In the genomic region with DNA sequence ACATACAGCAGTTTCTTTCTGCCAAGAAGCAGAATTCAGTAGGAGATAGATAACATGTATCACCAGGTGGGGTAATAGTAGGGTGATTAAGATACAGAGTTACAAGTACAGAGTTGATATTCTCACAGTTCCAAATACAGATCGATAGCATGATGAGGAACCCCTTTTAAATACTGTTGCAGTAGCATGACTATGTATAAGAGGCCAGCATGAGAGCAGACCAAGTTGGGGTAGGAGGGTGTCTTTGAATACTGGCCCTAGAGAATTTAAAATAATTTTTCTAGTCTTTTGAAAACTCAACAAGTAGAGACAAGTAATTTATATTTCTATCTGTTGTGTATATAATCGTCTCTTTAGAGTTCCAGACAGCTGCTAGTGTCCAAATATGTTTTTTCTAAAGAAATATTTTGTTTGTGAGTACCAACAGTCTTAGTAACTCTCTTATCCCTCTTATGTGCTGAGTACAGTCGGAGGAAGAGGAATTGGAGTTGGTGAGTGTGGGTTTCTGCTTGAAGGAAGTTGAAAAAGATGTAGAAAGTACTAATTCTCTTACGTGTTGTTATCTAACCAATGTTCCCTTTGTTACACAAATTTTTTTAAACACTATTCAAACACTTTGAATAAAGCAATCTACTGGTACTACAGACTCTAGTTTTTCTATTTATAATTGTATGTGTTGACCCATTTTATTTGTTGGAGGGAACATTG, we compare ENCODE assay signal across 8 cellular contexts. TPM values are rescaled to one million over a fixed set of nuclear protein-coding genes. Genes with fewer than 3 reads are reported as not detected.
DNase-seq lines count a peak whose midpoint lies in the region; ATAC-seq, FAIRE-seq and TF ChIP-seq lines count a peak whose summit lies in the region.

No MANE protein-coding gene starts in this region.

- in situ Hi-C loops in G401 (cut with HindIII; ENCODE audit: low sequenced_read_pairs) = no loop called here

- H3K4me3 Mint-ChIP-seq in activated naive CD4-positive, alpha-beta T cell treated with anti-CD3 and anti-CD28 coated beads for 36 hours = no peak overlapping the region

- CTCF ChIA-PET in endothelial cell of umbilical vein (lab: Charles Lee) = interaction anchor here (0.8 to 6.1 kb wide), 46 partner anchors 12 to 603 kb away, joined by 3 to 230 read pairs (median 10); partner anchors contain the start of genes LRRC28, LYSMD4, MEF2A and SYNM
- CTCF ChIA-PET in activated naive CD4-positive, alpha-beta T cell treated with anti-CD3 and anti-CD28 coated beads for 36 hours (lab: Charles Lee) = interaction anchor here (0.6 to 3.5 kb wide), 25 partner anchors 12 to 603 kb away, joined by 3 to 72 read pairs (median 6); partner anchors contain the start of gene LYSMD4

- no peaks in the 10 kb centered on the region for H3K27me3 Mint-ChIP-seq in activated naive CD4-positive, alpha-beta T cell treated with anti-CD3 and anti-CD28 coated beads for 36 hours (ENCODE audit: low read depth)

- intact Hi-C loops in endothelial cell of umbilical vein (cut with micrococcal nuclease) = loop anchor here (1.0 to 5.0 kb wide), 2 partner anchors 20 to 601 kb away; no protein-coding TSS in a partner anchor
- intact Hi-C loops in pancreas (cut with DNase I) = loop anchor here in 2 of 3 donors (10.0 kb wide), 2 partner anchors 408 to 418 kb away; no protein-coding TSS in a partner anchor
- intact Hi-C loops in activated naive CD4-positive, alpha-beta T cell treated with anti-CD3 and anti-CD28 coated beads for 36 hours (cut with micrococcal nuclease) = loop anchor here (1.0 to 10.0 kb wide), 3 partner anchors 276 to 632 kb away; no protein-coding TSS in a partner anchor

- no peaks in the 10 kb centered on the region for H4K20me1 ChIP-seq in endothelial cell of umbilical vein (replicated peaks; ENCODE audit: control insufficient read depth, extremely low read depth, insufficient read depth, low read length)

- BruUV-seq in endothelial cell of umbilical vein (replicated peaks; lab: Mats Ljungman, UMichigan) = TSS peak; percentile 95

- H3K9me3 ChIP-seq in endothelial cell of umbilical vein (replicated peaks; ENCODE audit: control insufficient read depth, insufficient read depth, low read length) = no peaks in the 10 kb centered on the region
- H3K9me3 ChIP-seq in pancreas = no peaks in the 10 kb centered on the region

- H2AFZ ChIP-seq in endothelial cell of umbilical vein (ENCODE audit: low read depth, low read length) = no peak overlapping the region

- no peak for TF ChIP-seq POLR2A in endothelial cell of umbilical vein (IDR thresholded peaks at IDR 0.05; ENCODE audit: low read depth, low read length)

- peaks cover 40% of the 10 kb centered on the region for H3K4me1 Mint-ChIP-seq in activated naive CD4-positive, alpha-beta T cell treated with anti-CD3 and anti-CD28 coated beads for 36 hours (ENCODE audit: low read depth)

- H3K27ac ChIP-seq in endothelial cell of umbilical vein (ENCODE audit: insufficient read depth, low read depth, low read length) (peak overlapping the region; percentile 75), pancreas (peak overlapping the region; percentile 74 to 82 (median 76))

- H3K27me3 ChIP-seq in endothelial cell of umbilical vein (ENCODE audit: control insufficient read depth in 2 of 2, insufficient read depth in 2 of 2, low read length in 2 of 2) (no peaks in the 10 kb centered on the region), pancreas (no peaks in the 10 kb centered on the region)

- DNase-seq in G401 (ENCODE audit: low spot score) (peak; percentile 24), NCI-H69 (lab: John Stamatoyannopoulos, UW) (peak; percentile 16), endothelial cell of umbilical vein (ENCODE audit: low read depth, low spot score) (no peak), pancreas (no peak), KG1 (lab: John Stamatoyannopoulos, UW) (no peak), NCI-H1092 treated with DMSO at 0.1 percent for 48 hours (lab: John Stamatoyannopoulos, UW) (no peak), NCI-H774 (lab: John Stamatoyannopoulos, UW) (no peak)
- DNase-seq in activated naive CD4-positive, alpha-beta T cell treated with anti-CD3 and anti-CD28 coated beads for 36 hours = no peak

- H3K4me1 ChIP-seq in endothelial cell of umbilical vein (ENCODE audit: control insufficient read depth, extremely low read depth, insufficient read depth, low read length) (peaks cover 32% of the 10 kb centered on the region), pancreas (peaks cover 0 to 22% (median 18%) of the 10 kb centered on the region in 3 donors)

- H3K4me2 ChIP-seq in endothelial cell of umbilical vein (ENCODE audit: insufficient read depth, low read length) = peak overlapping the region; percentile 89

- ATAC-seq in pancreas = peak; percentile 15 to 37 (median 29)

- POLR2A ChIA-PET in endothelial cell of umbilical vein (lab: Charles Lee) = interaction anchor here (1.0 kb wide), 1 partner anchor 294 kb away, joined by 3 read pairs; no protein-coding TSS in a partner anchor

- no peak overlapping the region for H3K27ac Mint-ChIP-seq in activated naive CD4-positive, alpha-beta T cell treated with anti-CD3 and anti-CD28 coated beads for 36 hours

- 16% methylated on average over 4 of the region's 4 CpGs for WGBS in pancreas, 2 donors

- no peaks in the 10 kb centered on the region for H3K36me3 Mint-ChIP-seq in activated naive CD4-positive, alpha-beta T cell treated with anti-CD3 and anti-CD28 coated beads for 36 hours (ENCODE audit: low read depth)

- dilution Hi-C loops in endothelial cell of umbilical vein (cut with MboI; ENCODE audit: extremely low pct_ligation_motif_present, low sequenced_read_pairs) = loop anchor here (25.0 kb wide), 1 partner anchor 416 kb away; no protein-coding TSS in a partner anchor

- H3K4me3 ChIP-seq in endothelial cell of umbilical vein (replicated peaks in 1 of 3; ENCODE audit: insufficient read depth in 1 of 3, low read depth in 1 of 3, low read length in 3 of 3) (peak overlapping the region in 1 of 3 experiments; percentile 42), pancreas (peak overlapping the region in 1 of 4 donors; percentile 11)

- TF ChIP-seq CTCF in endothelial cell of umbilical vein (IDR thresholded peaks at IDR 0.05; ENCODE audit: extremely low read depth in 1 of 2, insufficient read depth in 1 of 2, low read depth in 1 of 2, low read length in 2 of 2) (no peak), pancreas (IDR thresholded peaks at IDR 0.05) (no peak)

- H3K9me1 ChIP-seq in endothelial cell of umbilical vein (replicated peaks; ENCODE audit: control insufficient read depth, extremely low read depth, insufficient read depth, low read length) = no peaks in the 10 kb centered on the region

- peak overlapping the region; percentile 75 for H3K9ac ChIP-seq in endothelial cell of umbilical vein (replicated peaks; ENCODE audit: extremely low read depth, insufficient read depth, low read length)

- FAIRE-seq in endothelial cell of umbilical vein (lab: Jason Lieb, UNC) (no peak), pancreas (lab: Jason Lieb, UNC) (no peak)

- H3K36me3 ChIP-seq in endothelial cell of umbilical vein (ENCODE audit: control insufficient read depth in 2 of 2, extremely low read depth in 1 of 2, insufficient read depth in 2 of 2, low read length in 2 of 2) (no peaks in the 10 kb centered on the region), pancreas (no peaks in the 10 kb centered on the region)

- no peaks in the 10 kb centered on the region for H3K79me2 ChIP-seq in endothelial cell of umbilical vein (ENCODE audit: control insufficient read depth, insufficient read depth, low read length)

- H3K9me3 Mint-ChIP-seq in activated naive CD4-positive, alpha-beta T cell treated with anti-CD3 and anti-CD28 coated beads for 36 hours = no peaks in the 10 kb centered on the region

TF ChIP-seq in endothelial cell of umbilical vein, 7 proteins besides CTCF, POLR2A, EP300 and RAD21:
- no peak for TF ChIP-seq MYC (IDR thresholded peaks at IDR 0.05; ENCODE audit: low read depth, low read length)
- no peak for TF ChIP-seq FOS (IDR thresholded peaks at IDR 0.05; ENCODE audit: borderline replicate concordance, insufficient read depth, low read length)
- no peak for TF ChIP-seq JUN (IDR thresholded peaks at IDR 0.05; ENCODE audit: borderline replicate concordance, insufficient read depth, insufficient read length, low read depth)
- TF ChIP-seq GATA2 (IDR thresholded peaks at IDR 0.05; ENCODE audit: insufficient read depth, insufficient read length, low read depth, low read length) = no peak
- no peak for TF ChIP-seq POLR2AphosphoS5 (IDR thresholded peaks at IDR 0.05; ENCODE audit: insufficient read depth, low read depth, low read length)
- no peak for TF ChIP-seq EZH2 (IDR thresholded peaks at IDR 0.05; ENCODE audit: borderline replicate concordance, low read depth, low read length, severe bottlenecking)
- TF ChIP-seq, protein P1, sequence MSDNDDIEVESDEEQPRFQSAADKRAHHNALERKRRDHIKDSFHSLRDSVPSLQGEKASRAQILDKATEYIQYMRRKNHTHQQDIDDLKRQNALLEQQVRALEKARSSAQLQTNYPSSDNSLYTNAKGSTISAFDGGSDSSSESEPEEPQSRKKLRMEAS (IDR thresholded peaks at IDR 0.05; ENCODE audit: insufficient read depth, insufficient read length) = no peak

RNA-seq across cellular contexts. Expression of gene LYSMD4, which starts 30.2 kb away (rescaled TPM):
- total RNA-seq in G401 (2014; rRNA removed; shearing (Covaris generic)) = 8.0 and 9.1 TPM in 2 replicates
- total RNA-seq in endothelial cell of umbilical vein (7.0 and 8.4 TPM in 2 replicates), pancreas (1 to 10 TPM; 3.4 to 5.9 (median 4.6) TPM)
- polyA plus RNA-seq in endothelial cell of umbilical vein (6.9 and 7.1 TPM in 2 replicates), pancreas (10 to 100 TPM in 1 of 2 donors, 1 to 10 TPM in 1; 7.5 to 12.3 TPM)
- polyA plus RNA-seq in endothelial cell of umbilical vein (2011; cell fraction: cytosol; rRNA removed) = 5.1 and 6.4 TPM in 2 replicates
- polyA plus RNA-seq in endothelial cell of umbilical vein (2011; cell fraction: nucleus; rRNA removed) = 15.1 and 16.9 TPM in 2 replicates
- 4.2 and 7.1 TPM in 2 replicates for polyA plus RNA-seq in endothelial cell of umbilical vein (2012)
- 6.5 and 8.5 TPM in 2 replicates for polyA minus RNA-seq in endothelial cell of umbilical vein
- 4.9 TPM for polyA minus RNA-seq in endothelial cell of umbilical vein (2011; cell fraction: cytosol; rRNA and poly(A)+ RNA removed)
- 5.0 and 6.2 TPM in 2 replicates for polyA minus RNA-seq in endothelial cell of umbilical vein (2011; cell fraction: nucleus; rRNA and poly(A)+ RNA removed)
- total RNA-seq in activated naive CD4-positive, alpha-beta T cell treated with anti-CD3 and anti-CD28 coated beads for 36 hours = 1 to 10 TPM; 4.9 TPM

Comparison
In these comparisons a context has a peak if more than half of its experiments do, and no peak if none do; other contexts are left out.
1. DNase-seq: peak in G401 (single experiment) and NCI-H69 (single experiment); none in endothelial cell of umbilical vein (single experiment), pancreas (0 of 6), KG1 (single experiment), NCI-H1092 treated with DMSO at 0.1 percent for 48 hours (single experiment), NCI-H774 (single experiment) and activated naive CD4-positive, alpha-beta T cell treated with anti-CD3 and anti-CD28 coated beads for 36 hours (single experiment).